8 cellular contexts compared by ENCODE assay signal in the genomic region with DNA sequence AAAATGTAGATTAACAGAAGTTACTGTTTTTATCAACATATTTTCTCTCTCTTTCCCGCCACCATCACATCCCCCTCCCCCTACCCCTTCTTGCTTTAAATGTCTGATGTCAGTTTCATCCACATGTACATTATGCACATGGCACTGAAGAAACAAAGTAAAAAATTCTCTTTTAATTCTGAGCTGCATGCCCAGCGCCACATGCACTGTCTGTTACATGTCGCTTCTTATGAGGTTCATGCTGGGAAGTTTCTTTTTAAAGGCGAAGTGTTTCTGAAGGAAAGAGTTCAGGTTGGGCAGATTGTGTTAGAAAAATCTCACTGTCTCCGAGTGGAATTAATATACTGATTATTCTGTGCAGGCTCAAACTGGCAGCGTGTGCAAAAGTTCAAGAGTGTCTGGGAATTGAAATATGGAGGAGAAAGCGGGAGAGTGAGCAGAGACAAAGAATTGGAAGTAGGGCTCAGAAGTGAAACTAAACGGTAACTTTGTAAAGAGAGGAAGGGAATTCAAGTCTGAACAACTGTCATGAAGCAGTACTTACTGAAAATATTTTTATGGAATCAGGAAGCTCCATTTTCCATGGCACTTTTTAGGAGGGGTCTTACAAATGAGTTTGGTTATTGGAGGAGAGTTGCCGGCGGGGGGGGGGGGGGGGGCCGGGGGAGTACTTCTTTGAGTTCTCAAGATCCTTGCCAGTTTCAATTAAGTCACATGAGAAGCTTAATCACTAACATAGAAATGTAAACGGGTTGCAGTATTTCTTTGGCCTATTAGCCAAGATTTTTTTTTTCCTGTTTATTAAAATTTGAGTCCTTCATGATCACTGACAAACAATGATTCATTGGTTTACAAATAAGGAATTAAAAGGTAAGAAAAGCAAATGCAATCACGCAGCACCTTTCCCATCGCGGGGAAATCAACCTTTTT.
DNase-seq lines count a peak whose midpoint lies in the region; ATAC-seq and TF ChIP-seq lines count a peak whose summit lies in the region.

No MANE protein-coding gene starts in this region.

- no peaks in the 10 kb centered on the region for H3K27me3 ChIP-seq in CD4-positive, alpha-beta memory T cell (ENCODE audit: insufficient read depth, low read length)
- no peaks in the 10 kb centered on the region for H3K27me3 ChIP-seq in esophagus (ENCODE audit: control insufficient read depth in 1 of 2, insufficient read depth in 2 of 2, low read length in 2 of 2)
- no peaks in the 10 kb centered on the region for H3K27me3 ChIP-seq in neutrophil

- no peak overlapping the region for H3K4me3 ChIP-seq in CD4-positive, alpha-beta memory T cell (ENCODE audit: low read length in 2 of 2)
- H3K4me3 ChIP-seq in esophagus (ENCODE audit: low read depth in 1 of 2, low read length in 2 of 2), result peak overlapping the region; percentile 28 to 43
- peak overlapping the region; percentile 15 to 31 for H3K4me3 ChIP-seq in neutrophil (ENCODE audit: low read depth in 1 of 2, low read length in 1 of 2)

- H3K36me3 Mint-ChIP-seq in CD4-positive, alpha-beta memory T cell, result peaks cover 18 to 32% of the 10 kb centered on the region in 2 donors

- peaks cover 0 to 2% (median 0%) of the 10 kb centered on the region in 8 donors for H3K9me3 Mint-ChIP-seq in CD4-positive, alpha-beta memory T cell

- H3K36me3 ChIP-seq in CD4-positive, alpha-beta memory T cell (ENCODE audit: insufficient read depth, low read length), result no peaks in the 10 kb centered on the region
- no peaks in the 10 kb centered on the region for H3K36me3 ChIP-seq in esophagus (ENCODE audit: control insufficient read depth in 2 of 2, insufficient read depth in 2 of 2, low read length in 1 of 2)
- H3K36me3 ChIP-seq in neutrophil, result no peaks in the 10 kb centered on the region

- POLR2A ChIA-PET in CD4-positive, alpha-beta memory T cell (lab: Charles Lee; ENCODE audit: partially characterized antibody), result no interaction called here

- no peaks in the 10 kb centered on the region for H3K27me3 Mint-ChIP-seq in CD4-positive, alpha-beta memory T cell

- H3K4me1 Mint-ChIP-seq in CD4-positive, alpha-beta memory T cell, result peaks cover 0 to 7% (median 4%) of the 10 kb centered on the region in 4 donors

- peak overlapping the region; percentile 51 to 88 (median 75) for H3K4me3 Mint-ChIP-seq in CD4-positive, alpha-beta memory T cell

- no peak overlapping the region for H3K27ac ChIP-seq in CD4-positive, alpha-beta memory T cell (ENCODE audit: low read depth, low read length)
- H3K27ac ChIP-seq in esophagus (ENCODE audit: low read depth in 2 of 2, low read length in 1 of 2), result peak overlapping the region in 1 of 2 donors; percentile 35
- peak overlapping the region; percentile 55 for H3K27ac ChIP-seq in neutrophil

- no peak for DNase-seq in CD4-positive, alpha-beta memory T cell
- peak; percentile 96 for DNase-seq in NCI-H446 treated with DMSO at 0.1 percent for 48 hours (lab: John Stamatoyannopoulos, UW)
- DNase-seq in NCI-H187 treated with DMSO at 0.1 percent for 48 hours (lab: John Stamatoyannopoulos, UW), result no peak
- no peak for DNase-seq in occipital lobe (lab: John Stamatoyannopoulos, UW)
- DNase-seq in NCI-H1417 (lab: John Stamatoyannopoulos, UW), result no peak

- TF ChIP-seq CTCF in neutrophil (IDR thresholded peaks at IDR 0.05), result no peak

- CTCF ChIA-PET in CD4-positive, alpha-beta memory T cell (lab: Charles Lee; ENCODE audit: partially characterized antibody), result interaction anchor here (2.0 kb wide), 1 partner anchor 10 kb away, joined by 4 read pairs; no protein-coding TSS in a partner anchor

- ATAC-seq in HG02642 (IDR thresholded peaks at IDR 0.05; ENCODE audit: poor library complexity, unreplicated experiment), result no peak

- H3K4me1 ChIP-seq in CD4-positive, alpha-beta memory T cell (ENCODE audit: insufficient read depth, low read length), result no peaks in the 10 kb centered on the region
- peaks cover 0 to 5% of the 10 kb centered on the region in 2 donors for H3K4me1 ChIP-seq in esophagus (ENCODE audit: control insufficient read depth in 2 of 2, insufficient read depth in 2 of 2, low read length in 1 of 2)
- peaks cover 39 to 50% of the 10 kb centered on the region in 2 experiments for H3K4me1 ChIP-seq in neutrophil (ENCODE audit: control insufficient read depth in 1 of 2, insufficient read depth in 1 of 2, low read depth in 1 of 2, low read length in 1 of 2)

- H3K9me3 ChIP-seq in CD4-positive, alpha-beta memory T cell (ENCODE audit: control insufficient read depth in 1 of 2, low read length in 2 of 2), result no peaks in the 10 kb centered on the region
- H3K9me3 ChIP-seq in esophagus (ENCODE audit: control insufficient read depth in 2 of 2, insufficient read depth in 1 of 2, low read depth in 1 of 2, low read length in 1 of 2) (no peaks in the 10 kb centered on the region), neutrophil (no peaks in the 10 kb centered on the region)

- intact Hi-C loops in CD4-positive, alpha-beta memory T cell (cut with micrococcal nuclease), result no loop called here

- WGBS in esophagus, 2 donors, result 29 to 41% methylated on average over 14 to 15 of the region's 15 CpGs

- peak overlapping the region in 2 of 7 donors; percentile 10 to 13 for H3K27ac Mint-ChIP-seq in CD4-positive, alpha-beta memory T cell

Comparison
In these comparisons a context has a peak if more than half of its experiments do, and no peak if none do; other contexts are left out.
1. H3K4me3 ChIP-seq: peak in esophagus (2 of 2) and neutrophil (2 of 2); none in CD4-positive, alpha-beta memory T cell (0 of 2).